ENCODE assay signal across 8 cellular contexts in genomic region chr10:131979821-131980270, GRCh38. TPM values are rescaled to one million over a fixed set of nuclear protein-coding genes. Genes with fewer than 3 reads are reported as not detected.
DNase-seq lines count a peak whose midpoint lies in the region; ATAC-seq and TF ChIP-seq lines count a peak whose summit lies in the region.

No MANE protein-coding gene starts in this region.

- peaks cover 8% of the 10 kb centered on the region for H3K27me3 Mint-ChIP-seq in activated T-helper 2 cell treated with anti-CD3 and anti-CD28 coated beads, Interferon-gamma antibody, Interleukin-2, Interleukin-4, amounts not matched to agents 10 μg/mL and 5 μg/mL and 100 μg/mL, durations not matched to agents 14 hours and 24 hours and 36 hours (ENCODE audit: low read depth)

- intact Hi-C loops in activated T-helper 2 cell treated with anti-CD3 and anti-CD28 coated beads, Interferon-gamma antibody, Interleukin-2, Interleukin-4, amounts not matched to agents 10 μg/mL and 5 μg/mL and 100 μg/mL, durations not matched to agents 14 hours and 24 hours and 36 hours (cut with micrococcal nuclease) = no loop called here
- intact Hi-C loops in left cardiac atrium (cut with DNase I) (loop anchor here in 1 of 2 donors (5.0 kb wide), 1 partner anchor 42 kb away; no protein-coding TSS in a partner anchor), sciatic nerve (cut with DNase I) (no loop called here)

- DNase-seq in GM12865 (ENCODE audit: low read depth) (no peak), left cardiac atrium (peak; percentile 64), sciatic nerve (ENCODE audit: low spot score) (peak; percentile 66)
- no peak for DNase-seq in activated T-helper 2 cell treated with anti-CD3 and anti-CD28 coated beads, Interferon-gamma antibody, Interleukin-2, Interleukin-4, amounts not matched to agents 10 μg/mL and 5 μg/mL and 100 μg/mL, durations not matched to agents 14 hours and 24 hours and 36 hours (ENCODE audit: low spot score)
- DNase-seq in activated CD4-positive, CD25-positive, alpha-beta regulatory T cell treated with anti-CD3 and anti-CD28 coated beads, Interleukin-2, amount 50 U/mL, for 72 hours = no peak
- no peak for DNase-seq in stimulated activated CD4-positive, alpha-beta T cell treated with anti-CD3 and anti-CD28 coated beads, Interleukin-15, amount 100 ng/mL, for 24 hours

- H3K4me3 Mint-ChIP-seq in activated T-helper 2 cell treated with anti-CD3 and anti-CD28 coated beads, Interferon-gamma antibody, Interleukin-2, Interleukin-4, amounts not matched to agents 10 μg/mL and 5 μg/mL and 100 μg/mL, durations not matched to agents 14 hours and 24 hours and 36 hours (ENCODE audit: low read depth) = peak overlapping the region; percentile 83

- H3K36me3 Mint-ChIP-seq in activated T-helper 2 cell treated with anti-CD3 and anti-CD28 coated beads, Interferon-gamma antibody, Interleukin-2, Interleukin-4, amounts not matched to agents 10 μg/mL and 5 μg/mL and 100 μg/mL, durations not matched to agents 14 hours and 24 hours and 36 hours (ENCODE audit: low read depth) = peaks cover 61% of the 10 kb centered on the region

- H3K27ac Mint-ChIP-seq in activated T-helper 2 cell treated with anti-CD3 and anti-CD28 coated beads, Interferon-gamma antibody, Interleukin-2, Interleukin-4, amounts not matched to agents 10 μg/mL and 5 μg/mL and 100 μg/mL, durations not matched to agents 14 hours and 24 hours and 36 hours = peak overlapping the region; percentile 61

- H3K9me3 Mint-ChIP-seq in activated T-helper 2 cell treated with anti-CD3 and anti-CD28 coated beads, Interferon-gamma antibody, Interleukin-2, Interleukin-4, amounts not matched to agents 10 μg/mL and 5 μg/mL and 100 μg/mL, durations not matched to agents 14 hours and 24 hours and 36 hours = no peaks in the 10 kb centered on the region

- peaks cover 57% of the 10 kb centered on the region for H3K4me1 Mint-ChIP-seq in activated T-helper 2 cell treated with anti-CD3 and anti-CD28 coated beads, Interferon-gamma antibody, Interleukin-2, Interleukin-4, amounts not matched to agents 10 μg/mL and 5 μg/mL and 100 μg/mL, durations not matched to agents 14 hours and 24 hours and 36 hours (ENCODE audit: low read depth)

- H3K4me3 ChIP-seq in GM12865 (ENCODE audit: low read depth, low read length) = peak overlapping the region; percentile 83

- no peak for TF ChIP-seq CTCF in GM12865 (IDR thresholded peaks at IDR 0.05; ENCODE audit: insufficient read depth, low read depth, low read length, missing control alignments)

- ATAC-seq in left cardiac atrium (peak in 1 of 2 donors; percentile 25), sciatic nerve (peak; percentile 54), HG03571 (IDR thresholded peaks at IDR 0.05; ENCODE audit: unreplicated experiment) (no peak), HG03378 (IDR thresholded peaks at IDR 0.05; ENCODE audit: unreplicated experiment) (no peak)

RNA-seq across cellular contexts. Expression of gene BNIP3, which starts 1.9 kb away (rescaled TPM):
- total RNA-seq in activated T-helper 2 cell treated with anti-CD3 and anti-CD28 coated beads, Interferon-gamma antibody, Interleukin-2, Interleukin-4, amounts not matched to agents 10 μg/mL and 5 μg/mL and 100 μg/mL, durations not matched to agents 14 hours and 24 hours and 36 hours = 93.3 and 99.0 TPM in 2 replicates
- 10 to 100 TPM; 67.1 to 87.1 TPM for total RNA-seq in left cardiac atrium
- total RNA-seq in sciatic nerve = 37.9 TPM

Comparison
In these comparisons a context has a peak if more than half of its experiments do, and no peak if none do; other contexts are left out.
1. DNase-seq: peak in left cardiac atrium (single experiment) and sciatic nerve (single experiment); none in GM12865 (single experiment), activated T-helper 2 cell treated with anti-CD3 and anti-CD28 coated beads, Interferon-gamma antibody, Interleukin-2, Interleukin-4, amounts not matched to agents 10 μg/mL and 5 μg/mL and 100 μg/mL, durations not matched to agents 14 hours and 24 hours and 36 hours (single experiment), activated CD4-positive, CD25-positive, alpha-beta regulatory T cell treated with anti-CD3 and anti-CD28 coated beads, Interleukin-2, amount 50 U/mL, for 72 hours (single experiment) and stimulated activated CD4-positive, alpha-beta T cell treated with anti-CD3 and anti-CD28 coated beads, Interleukin-15, amount 100 ng/mL, for 24 hours (single experiment).